13 cellular contexts compared by ENCODE assay signal in genomic region chr1:94160811-94161210, GRCh38. TPM values are rescaled to one million over a fixed set of nuclear protein-coding genes. Genes with fewer than 3 reads are reported as not detected.
DNase-seq lines count a peak whose midpoint lies in the region; ATAC-seq, FAIRE-seq and TF ChIP-seq lines count a peak whose summit lies in the region.
"Had no signal": no experiment of that assay in that cellular context is flagged by ENCODE, and none has a peak within 500 bp of the region (broad histone marks: within the 10 kb centered on the region; RNA-seq: fewer than 3 reads in every experiment).

No MANE protein-coding gene starts in this region.

- TF ChIP-seq CTCF in bronchial epithelial cell (IDR thresholded peaks at IDR 0.05; ENCODE audit: insufficient read depth, low read length, severe bottlenecking) (no peak), mesothelial cell of epicardium (IDR thresholded peaks at IDR 0.05; ENCODE audit: unreplicated experiment) (no peak)

- no peaks in the 10 kb centered on the region for H3K9me3 ChIP-seq in HUES48 (ENCODE audit: control insufficient read depth, insufficient read depth, low read length)

- H3K4me3 ChIP-seq in HUES48 (ENCODE audit: low read depth, low read length): no peak overlapping the region
- H3K4me3 ChIP-seq in bronchial epithelial cell (ENCODE audit: low read depth, low read length): no peak overlapping the region
- H3K4me3 ChIP-seq: PC-9, skin epidermis had no signal

- H3K36me3 Mint-ChIP-seq in mesothelial cell of epicardium: peaks cover 10% of the 10 kb centered on the region
- H3K36me3 Mint-ChIP-seq: CD8-positive, alpha-beta T cell had no signal

- peak overlapping the region; percentile 44 for H3K27ac ChIP-seq in HUES48 (ENCODE audit: low read depth, low read length)
- H3K27ac ChIP-seq: KMS-11, PC-9 had no signal

- peaks cover 16% of the 10 kb centered on the region for H3K4me1 Mint-ChIP-seq in mesothelial cell of epicardium
- H3K4me1 Mint-ChIP-seq: stimulated activated naive CD8-positive, alpha-beta T cell treated with anti-CD3 and anti-CD28 coated beads, Interleukin-15, amount 100 ng/mL, for 72 hours had no signal

- H3K27me3 ChIP-seq in HUES48 (ENCODE audit: control insufficient read depth, insufficient read depth, low read length): no peaks in the 10 kb centered on the region
- no peaks in the 10 kb centered on the region for H3K27me3 ChIP-seq in bronchial epithelial cell (ENCODE audit: control insufficient read depth, insufficient read depth, low read length)

- H3K27ac Mint-ChIP-seq in mesothelial cell of epicardium: no peak overlapping the region
- H3K27ac Mint-ChIP-seq: CD8-positive, alpha-beta T cell had no signal

- no peak for ATAC-seq in GM19328 (IDR thresholded peaks at IDR 0.05; ENCODE audit: unreplicated experiment)
- no peak for ATAC-seq in HG02571 (IDR thresholded peaks at IDR 0.05; ENCODE audit: unreplicated experiment)
- ATAC-seq: CD8-positive, alpha-beta T cell; stimulated activated naive CD8-positive, alpha-beta T cell treated with anti-CD3 and anti-CD28 coated beads, Interleukin-15, amount 100 ng/mL, for 72 hours had no signal

- no peak for FAIRE-seq in bronchial epithelial cell (lab: Jason Lieb, UNC)

- H3K4me1 ChIP-seq in HUES48 (ENCODE audit: control insufficient read depth, insufficient read depth, low read length): no peaks in the 10 kb centered on the region

- no peak overlapping the region for H3K9ac ChIP-seq in HUES48 (ENCODE audit: low read depth, low read length)
- H3K9ac ChIP-seq: KMS-11 had no signal

- peak; percentile 79 for DNase-seq in AG08395 (ENCODE audit: low spot score)
- DNase-seq in bronchial epithelial cell (ENCODE audit: low read depth): peak; percentile 51
- DNase-seq in kidney tubule cell (ENCODE audit: low spot score): peak; percentile 90
- DNase-seq in stimulated activated CD4-positive, alpha-beta T cell treated with anti-CD3 and anti-CD28 coated beads, Interleukin-4, amount 100 ng/mL, for 24 hours: no peak
- no peak for DNase-seq in mesothelial cell of epicardium (ENCODE audit: low spot score in 2 of 2, unreplicated experiment in 2 of 2)
- DNase-seq: CD8-positive, alpha-beta T cell; stimulated activated naive CD8-positive, alpha-beta T cell treated with anti-CD3 and anti-CD28 coated beads, Interleukin-15, amount 100 ng/mL, for 72 hours had no signal

- H3K9me3 Mint-ChIP-seq in mesothelial cell of epicardium: peaks cover 36% of the 10 kb centered on the region
- H3K9me3 Mint-ChIP-seq: CD8-positive, alpha-beta T cell; stimulated activated naive CD8-positive, alpha-beta T cell treated with anti-CD3 and anti-CD28 coated beads, Interleukin-15, amount 100 ng/mL, for 72 hours had no signal

- H3K4me3 Mint-ChIP-seq in mesothelial cell of epicardium: no peak overlapping the region
- H3K4me3 Mint-ChIP-seq: CD8-positive, alpha-beta T cell; stimulated activated naive CD8-positive, alpha-beta T cell treated with anti-CD3 and anti-CD28 coated beads, Interleukin-15, amount 100 ng/mL, for 72 hours had no signal

- H3K36me3 ChIP-seq in HUES48 (ENCODE audit: control insufficient read depth, insufficient read depth, low read length): no peaks in the 10 kb centered on the region
- no peaks in the 10 kb centered on the region for H3K36me3 ChIP-seq in bronchial epithelial cell (ENCODE audit: control insufficient read depth, insufficient read depth, low read length)

- H3K27me3 Mint-ChIP-seq in mesothelial cell of epicardium (ENCODE audit: low read depth): no peaks in the 10 kb centered on the region
- H3K27me3 Mint-ChIP-seq: stimulated activated naive CD8-positive, alpha-beta T cell treated with anti-CD3 and anti-CD28 coated beads, Interleukin-15, amount 100 ng/mL, for 72 hours had no signal

RNA-seq across cellular contexts. Expression of gene ABCA4, which starts 39.9 kb away (rescaled TPM):
- total RNA-seq in bronchial epithelial cell: under 0.01 and 1.4 TPM in 2 replicates
- 12.7 to 14.5 TPM (median 14.4 TPM) in 3 replicates for total RNA-seq in mesothelial cell of epicardium
- total RNA-seq: CD8-positive, alpha-beta T cell had no signal

Comparison
In these comparisons a context has a peak if more than half of its experiments do, and no peak if none do; other contexts are left out.
1. DNase-seq: peak in AG08395 (single experiment), bronchial epithelial cell (single experiment) and kidney tubule cell (single experiment); none in stimulated activated CD4-positive, alpha-beta T cell treated with anti-CD3 and anti-CD28 coated beads, Interleukin-4, amount 100 ng/mL, for 24 hours (single experiment) and mesothelial cell of epicardium (0 of 2).